23 cellular contexts compared by ENCODE assay signal in genomic region chr2:173876833-173877413, GRCh38.
"Had no signal": no experiment of that assay in that cellular context is flagged by ENCODE, and none has a peak within 500 bp of the region (broad histone marks: within the 10 kb centered on the region; RNA-seq: fewer than 3 reads in every experiment).

No MANE protein-coding gene starts in this region.

- H3K4me1 ChIP-seq: ascending aorta, body of pancreas had no signal

- FAIRE-seq: bronchial epithelial cell, TTC549 had no signal

- ATAC-seq: activated T-cell treated with anti-CD3 and anti-CD28 coated beads, Interleukin-2, amount 50 U/mL, for 4 hours; body of pancreas; T-helper 17 cell had no signal

- H3K4me2 ChIP-seq: PC-9 had no signal

- H3K27me3 ChIP-seq: ascending aorta, body of pancreas had no signal

- DNase-seq: activated CD4-positive, alpha-beta memory T cell treated with anti-CD3 and anti-CD28 coated beads for 36 hours; activated CD4-positive, alpha-beta T cell treated with anti-CD3 and anti-CD28 coated beads, Interleukin-2, amount 10 ng/mL, durations not matched to agents 7 days and 5 days; activated CD4-positive, CD25-positive, alpha-beta regulatory T cell; activated CD8-positive, alpha-beta memory T cell treated with anti-CD3 and anti-CD28 coated beads for 24 hours; activated gamma-delta T cell; activated naive CD4-positive, alpha-beta T cell treated with anti-CD3 and anti-CD28 coated beads, Interleukin-2, amount 10 ng/mL, durations not matched to agents 7 days and 5 days; activated naive CD8-positive, alpha-beta T cell treated with anti-CD3 and anti-CD28 coated beads, Interleukin-2, amount 10 ng/mL, durations not matched to agents 7 days and 5 days; activated T-cell treated with anti-CD3 and anti-CD28 coated beads, Interleukin-2, amount 50 U/mL, for 4 hours; body of pancreas; central memory CD4-positive, alpha-beta T cell; Kasumi-1; NCI-H1105 treated with DMSO at 0.1 percent for 48 hours; NCI-H1436 treated with DMSO at 0.1 percent for 48 hours; NCI-H187; NCI-H2081; NCI-H510A treated with DMSO at 0.1 percent for 48 hours; PC-9; SIG-M5; T-helper 17 cell; T-helper 9 cell had no signal

- H3K9me3 Mint-ChIP-seq: activated CD4-positive, alpha-beta memory T cell treated with anti-CD3 and anti-CD28 coated beads for 36 hours; activated CD4-positive, alpha-beta T cell treated with anti-CD3 and anti-CD28 coated beads, Interleukin-2, amount 10 ng/mL, durations not matched to agents 7 days and 5 days; activated naive CD4-positive, alpha-beta T cell treated with anti-CD3 and anti-CD28 coated beads, Interleukin-2, amount 10 ng/mL, durations not matched to agents 7 days and 5 days; activated naive CD8-positive, alpha-beta T cell treated with anti-CD3 and anti-CD28 coated beads, Interleukin-2, amount 10 ng/mL, durations not matched to agents 7 days and 5 days; activated T-cell treated with anti-CD3 and anti-CD28 coated beads, Interleukin-2, amount 50 U/mL, for 4 hours had no signal

- H2AFZ ChIP-seq: PC-9 had no signal

- H3K4me3 ChIP-seq: ascending aorta, body of pancreas, PC-9 had no signal

- H3K4me1 Mint-ChIP-seq: activated CD4-positive, alpha-beta T cell treated with anti-CD3 and anti-CD28 coated beads, Interleukin-2, amount 10 ng/mL, durations not matched to agents 7 days and 5 days; activated naive CD4-positive, alpha-beta T cell treated with anti-CD3 and anti-CD28 coated beads, Interleukin-2, amount 10 ng/mL, durations not matched to agents 7 days and 5 days; activated naive CD8-positive, alpha-beta T cell treated with anti-CD3 and anti-CD28 coated beads, Interleukin-2, amount 10 ng/mL, durations not matched to agents 7 days and 5 days had no signal

- H3K9me3 ChIP-seq: ascending aorta, body of pancreas had no signal

- H3K36me3 Mint-ChIP-seq: activated CD4-positive, alpha-beta memory T cell treated with anti-CD3 and anti-CD28 coated beads for 36 hours; activated naive CD4-positive, alpha-beta T cell treated with anti-CD3 and anti-CD28 coated beads, Interleukin-2, amount 10 ng/mL, durations not matched to agents 7 days and 5 days; activated naive CD8-positive, alpha-beta T cell treated with anti-CD3 and anti-CD28 coated beads, Interleukin-2, amount 10 ng/mL, durations not matched to agents 7 days and 5 days had no signal

- H3K36me3 ChIP-seq: ascending aorta had no signal

- H3K27ac Mint-ChIP-seq: activated CD4-positive, alpha-beta memory T cell treated with anti-CD3 and anti-CD28 coated beads for 36 hours; activated CD4-positive, alpha-beta T cell treated with anti-CD3 and anti-CD28 coated beads, Interleukin-2, amount 10 ng/mL, durations not matched to agents 7 days and 5 days; activated naive CD4-positive, alpha-beta T cell treated with anti-CD3 and anti-CD28 coated beads, Interleukin-2, amount 10 ng/mL, durations not matched to agents 7 days and 5 days; activated naive CD8-positive, alpha-beta T cell treated with anti-CD3 and anti-CD28 coated beads, Interleukin-2, amount 10 ng/mL, durations not matched to agents 7 days and 5 days; T-helper 17 cell had no signal

- H3K27ac ChIP-seq: ascending aorta, body of pancreas, PC-9 had no signal

- H3K4me3 Mint-ChIP-seq: activated CD4-positive, alpha-beta memory T cell treated with anti-CD3 and anti-CD28 coated beads for 36 hours; activated CD4-positive, alpha-beta T cell treated with anti-CD3 and anti-CD28 coated beads, Interleukin-2, amount 10 ng/mL, durations not matched to agents 7 days and 5 days; activated naive CD4-positive, alpha-beta T cell treated with anti-CD3 and anti-CD28 coated beads, Interleukin-2, amount 10 ng/mL, durations not matched to agents 7 days and 5 days; activated naive CD8-positive, alpha-beta T cell treated with anti-CD3 and anti-CD28 coated beads, Interleukin-2, amount 10 ng/mL, durations not matched to agents 7 days and 5 days; activated T-cell treated with anti-CD3 and anti-CD28 coated beads, Interleukin-2, amount 50 U/mL, for 4 hours; T-helper 17 cell had no signal
